Comparison of ENCODE assay signal across 13 cellular contexts in the genomic region with DNA sequence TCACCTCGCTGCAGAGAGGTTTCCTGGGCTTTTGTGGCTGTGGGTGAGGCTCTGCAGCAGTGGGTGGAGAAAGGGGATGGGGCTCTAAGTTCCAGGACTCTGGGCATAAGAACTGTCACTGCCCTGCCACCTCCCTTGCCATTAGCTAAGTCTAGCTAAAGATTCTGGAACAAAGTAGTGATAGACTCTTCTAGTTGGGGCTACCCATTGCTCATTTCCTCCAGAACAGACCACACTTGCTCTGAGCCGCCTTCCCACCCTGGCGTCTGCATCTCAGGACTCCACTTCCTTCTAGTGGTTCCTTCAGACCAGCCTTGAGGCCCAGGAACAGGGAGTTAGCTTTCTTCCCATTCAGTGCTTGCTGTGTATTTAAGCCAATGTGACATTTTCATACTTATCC. TPM values are rescaled to one million over a fixed set of nuclear protein-coding genes. Genes with fewer than 3 reads are reported as not detected.
A peak's percentile ranks its signal among the peaks of the same experiment; 100 is the strongest.
DNase-seq lines count a peak whose midpoint lies in the region; ATAC-seq, FAIRE-seq and TF ChIP-seq lines count a peak whose summit lies in the region.
"Had no signal": no experiment of that assay in that cellular context is flagged by ENCODE, and none has a peak within 500 bp of the region (broad histone marks: within the 10 kb centered on the region; RNA-seq: fewer than 3 reads in every experiment).

No MANE protein-coding gene starts in this region.

- TF ChIP-seq RAD21 in GM12878 (IDR thresholded peaks at IDR 0.05; ENCODE audit: insufficient read depth, low read depth, low read length), result no peak

- H3K79me2 ChIP-seq in GM12878 (ENCODE audit: control insufficient read depth, insufficient read depth, low read length), result peaks cover 76% of the 10 kb centered on the region

- H4K20me1 ChIP-seq in GM12878 (ENCODE audit: control insufficient read depth, insufficient read depth), result no peaks in the 10 kb centered on the region

- 23% methylated on average over 3 of the region's 3 CpGs for WGBS in GM12878 (ENCODE audit: insufficient coverage, insufficient replicate concordance, low lambda C conversion rate, missing lambda C conversion rate)
- 86 to 93% methylated on average over 3 of the region's 3 CpGs for WGBS in aorta, 2 donors

- SMC1A ChIA-PET in GM12878 (lab: Charles Lee; ENCODE audit: uncharacterized antibody, unreplicated experiment), result interaction anchor here (0.7 to 3.3 kb wide), 5 partner anchors 16 to 51 kb away, joined by 3 to 14 read pairs (median 7); no protein-coding TSS in a partner anchor

- peaks cover 2% of the 10 kb centered on the region for H3K36me3 Mint-ChIP-seq in memory B cell
- peaks cover 51% of the 10 kb centered on the region for H3K36me3 Mint-ChIP-seq in activated T-cell treated with anti-CD3 and anti-CD28 coated beads, Interleukin-2, amount 50 U/mL, for 24 hours (ENCODE audit: low read depth)

- intact Hi-C loops in Right ventricle myocardium inferior (cut with DNase I), result no loop called here
- intact Hi-C loops in GM12878 (cut with micrococcal nuclease; ENCODE audit: unreplicated experiment), result no loop called here
- intact Hi-C loops in aorta (cut with DNase I), result no loop called here

- peak overlapping the region; percentile 63 for H3K4me2 ChIP-seq in GM12878 (ENCODE audit: control insufficient read depth, insufficient read depth)

- H3K9me3 ChIP-seq in cardiac muscle cell (ENCODE audit: low read depth) (no peaks in the 10 kb centered on the region), GM12878 (replicated peaks; ENCODE audit: control insufficient read depth, insufficient read depth, low read length) (no peaks in the 10 kb centered on the region), aorta (ENCODE audit: control insufficient read depth, low read length) (no peaks in the 10 kb centered on the region)

- POLR2A ChIA-PET in GM12878 (lab: Charles Lee), result interaction anchor here (0.6 to 2.1 kb wide), 7 partner anchors 8 to 396 kb away, joined by 3 to 10 read pairs (median 4); a partner anchor contains a TSS

- no peaks in the 10 kb centered on the region for H3K9me3 Mint-ChIP-seq in memory B cell
- H3K9me3 Mint-ChIP-seq in activated T-cell treated with anti-CD3 and anti-CD28 coated beads, Interleukin-2, amount 50 U/mL, for 24 hours, result no peaks in the 10 kb centered on the region

- peak overlapping the region; percentile 78 for H3K27ac Mint-ChIP-seq in memory B cell
- no peak overlapping the region for H3K27ac Mint-ChIP-seq in activated T-cell treated with anti-CD3 and anti-CD28 coated beads, Interleukin-2, amount 50 U/mL, for 24 hours

- DNase-seq in cardiac muscle cell (ENCODE audit: low read depth in 1 of 2, low spot score in 1 of 2), result no peak
- no peak for DNase-seq in Right ventricle myocardium inferior (ENCODE audit: missing footprints)
- no peak for DNase-seq in GM12878 (ENCODE audit: low read depth, low spot score)
- DNase-seq in memory B cell (ENCODE audit: low spot score in 2 of 2), result no peak
- DNase-seq in aorta, result peak in 1 of 2 donors; percentile 71
- DNase-seq in HT-29 (ENCODE audit: low spot score), result no peak
- DNase-seq in activated T-cell treated with anti-CD3 and anti-CD28 coated beads, Interleukin-2, amount 50 U/mL, for 24 hours, result no peak
- DNase-seq: activated T-cell treated with anti-CD3 and anti-CD28 coated beads for 4 hours, GOT3, NCI-H1436 treated with DMSO at 0.1 percent for 48 hours, NCI-H524 had no signal

- H3K27ac ChIP-seq in cardiac muscle cell, result peak overlapping the region; percentile 10
- no peak overlapping the region for H3K27ac ChIP-seq in GM12878 (ENCODE audit: control insufficient read depth, insufficient read depth)
- H3K27ac ChIP-seq in aorta (ENCODE audit: low read depth in 1 of 2, low read length in 2 of 2), result no peak overlapping the region
- H3K27ac ChIP-seq: VCaP had no signal

- CTCF ChIA-PET in GM12878 (lab: Yijun Ruan, JAX), result interaction anchor here (1.2 to 1.9 kb wide), 3 partner anchors 9 to 51 kb away, joined by 3 to 14 read pairs (median 3); no protein-coding TSS in a partner anchor

- H3K27me3 ChIP-seq in cardiac muscle cell (no peaks in the 10 kb centered on the region), GM12878 (replicated peaks in 1 of 2; ENCODE audit: control insufficient read depth in 2 of 2, insufficient read depth in 2 of 2, low read length in 1 of 2) (no peaks in the 10 kb centered on the region), aorta (ENCODE audit: control insufficient read depth in 1 of 2, insufficient read depth in 2 of 2, low read length in 1 of 2) (no peaks in the 10 kb centered on the region)

- H2AFZ ChIP-seq in GM12878 (ENCODE audit: control insufficient read depth, low read depth, low read length), result no peak overlapping the region

- no peak for FAIRE-seq in GM12878 (lab: Jason Lieb, UNC)

- H3K9ac ChIP-seq in GM12878 (ENCODE audit: control insufficient read depth, insufficient read depth, low read length), result no peak overlapping the region

- H3K4me1 Mint-ChIP-seq in memory B cell, result peaks cover 60% of the 10 kb centered on the region
- H3K4me1 Mint-ChIP-seq in activated T-cell treated with anti-CD3 and anti-CD28 coated beads, Interleukin-2, amount 50 U/mL, for 24 hours (ENCODE audit: low read depth), result peaks cover 51% of the 10 kb centered on the region

- ATAC-seq in Right ventricle myocardium inferior, result no peak
- peak; percentile 21 for ATAC-seq in GM12878
- no peak for ATAC-seq in memory B cell (ENCODE audit: low read depth)
- peak; percentile 40 for ATAC-seq in aorta (ENCODE audit: low FRiP score)
- ATAC-seq in GM21367 (IDR thresholded peaks at IDR 0.05; ENCODE audit: unreplicated experiment), result no peak

- no peaks in the 10 kb centered on the region for H3K27me3 Mint-ChIP-seq in memory B cell
- H3K27me3 Mint-ChIP-seq in activated T-cell treated with anti-CD3 and anti-CD28 coated beads, Interleukin-2, amount 50 U/mL, for 24 hours, result no peaks in the 10 kb centered on the region

- no TSS peak for BruUV-seq in GM12878 (replicated peaks; lab: Mats Ljungman, UMichigan)

- in situ Hi-C loops in GM12878 (cut with MboI), result no loop called here

- H3K4me3 Mint-ChIP-seq in memory B cell, result peak overlapping the region; percentile 21
- H3K4me3 Mint-ChIP-seq in activated T-cell treated with anti-CD3 and anti-CD28 coated beads, Interleukin-2, amount 50 U/mL, for 24 hours, result no peak overlapping the region

- TF ChIP-seq EP300 in GM12878 (IDR thresholded peaks at IDR 0.05; ENCODE audit: borderline replicate concordance in 1 of 2, control insufficient read depth in 1 of 2, low read depth in 2 of 2, low read length in 2 of 2), result no peak

- no peak for TF ChIP-seq CTCF in cardiac muscle cell (IDR thresholded peaks at IDR 0.05; ENCODE audit: low read depth, low read length)
- TF ChIP-seq CTCF in GM12878 (IDR thresholded peaks at IDR 0.05 in 2 of 3, conservative IDR thresholded peaks at IDR 0.05 in 1 of 3; ENCODE audit: control insufficient read depth in 2 of 3, extremely low read depth in 1 of 3, insufficient read depth in 1 of 3, low read depth in 3 of 3, low read length in 3 of 3), result no peak

- TF ChIP-seq POLR2A in GM12878 (IDR thresholded peaks at IDR 0.05; ENCODE audit: low read depth, low read length), result no peak

- peaks cover 5% of the 10 kb centered on the region for H3K36me3 ChIP-seq in cardiac muscle cell
- peaks cover 0 to 11% of the 10 kb centered on the region in 2 experiments; a peak in 1 of 4 replicates for H3K36me3 ChIP-seq in GM12878 (ENCODE audit: control insufficient read depth in 2 of 2, insufficient read depth in 2 of 2, low read length in 1 of 2)
- H3K36me3 ChIP-seq in aorta (ENCODE audit: control insufficient read depth in 1 of 2, insufficient read depth in 2 of 2, low read length in 1 of 2), result no peaks in the 10 kb centered on the region

- RAD21 ChIA-PET in GM12878 (lab: Charles Lee; ENCODE audit: unreplicated experiment), result interaction anchor here (0.9 to 5.1 kb wide), 5 partner anchors 7 to 61 kb away, joined by 3 to 34 read pairs (median 8); a partner anchor contains a TSS

- H3K4me1 ChIP-seq in cardiac muscle cell (ENCODE audit: low read depth), result peaks cover 39% of the 10 kb centered on the region
- peaks cover 57% of the 10 kb centered on the region for H3K4me1 ChIP-seq in GM12878 (ENCODE audit: control insufficient read depth, insufficient read depth, low read length)
- no peaks in the 10 kb centered on the region for H3K4me1 ChIP-seq in aorta (ENCODE audit: control insufficient read depth in 1 of 2, insufficient read depth in 2 of 2, low read length in 2 of 2)

- H3K4me3 ChIP-seq in cardiac muscle cell (no peak overlapping the region), GM12878 (no peak overlapping the region), aorta (ENCODE audit: low read length in 2 of 2) (no peak overlapping the region)

TF ChIP-seq in GM12878, 131 proteins besides CTCF, POLR2A, EP300 and RAD21 (continues in another document):
- TF ChIP-seq RBBP5 (conservative IDR thresholded peaks at IDR 0.05) (no peak), HDAC2 (IDR thresholded peaks at IDR 0.05) (no peak), IKZF1 (conservative IDR thresholded peaks at IDR 0.05) (no peak)

RNA-seq across cellular contexts. Expression of a gene that starts 7.5 kb away (rescaled TPM):
- 59.9 and 60.6 TPM in 2 replicates for total RNA-seq in cardiac muscle cell
- 23.9 and 28.0 TPM in 2 replicates for polyA plus RNA-seq in cardiac muscle cell
- 42.8 TPM for total RNA-seq in Right ventricle myocardium inferior
- 25.6 and 27.1 TPM in 2 replicates for total RNA-seq in GM12878 (2013; cell fraction: nucleolus; rRNA removed)
- 10.0 and 10.5 TPM in 2 replicates for total RNA-seq in GM12878 (2014; rRNA removed)
- 10.5 and 10.6 TPM in 2 replicates for total RNA-seq in GM12878 (2014; rRNA removed; fragmentation: Illumina TruSeq; extraction: Trizol)
- total RNA-seq in GM12878 (2021), result 26.4 and 27.4 TPM in 2 replicates
- 5.0 TPM for polyA plus RNA-seq in GM12878 (2011; ENCODE audit: low read depth)
- 27.4 and 29.8 TPM in 2 replicates for polyA plus RNA-seq in GM12878 (2011; rRNA removed)
- polyA plus RNA-seq in GM12878 (2011; cell fraction: cytosol; rRNA removed), result 23.1 and 28.4 TPM in 2 replicates
- polyA plus RNA-seq in GM12878 (2011; cell fraction: nucleus; rRNA removed), result 12.5 and 13.9 TPM in 2 replicates
- 7.2 and 8.3 TPM in 2 replicates for polyA plus RNA-seq in GM12878 (2012)
- polyA plus RNA-seq in GM12878 (2014; fragmentation: Illumina TruSeq; extraction: Trizol), result 11.9 and 13.5 TPM in 2 replicates
- polyA plus RNA-seq in GM12878 (2014; fragmentation: Nextera tagmentation; extraction: Ambion mirVana), result 1 to 10 TPM in 1 of 2 experiments, under 1 TPM in 1; 0.97 to 1.6 TPM
- polyA plus RNA-seq in GM12878 (2014; rRNA removed), result 10.1 and 10.7 TPM in 2 replicates
- 1 to 10 TPM; 6.9 to 7.2 TPM for polyA plus RNA-seq in GM12878 (2016; fragmentation: Nextera tagmentation; extraction: Ambion mirVana)
- polyA minus RNA-seq in GM12878 (2011; rRNA and poly(A)+ RNA removed), result 35.0 and 43.4 TPM in 2 replicates
- 12.4 and 18.5 TPM in 2 replicates for polyA minus RNA-seq in GM12878 (2011; cell fraction: cytosol; rRNA and poly(A)+ RNA removed)
- 10.0 and 16.7 TPM in 2 replicates for polyA minus RNA-seq in GM12878 (2011; cell fraction: nucleus; rRNA and poly(A)+ RNA removed)
- total RNA-seq in aorta, result 10 to 100 TPM; 29.1 to 65.0 TPM
- polyA plus RNA-seq in aorta, result 1 to 10 TPM; 1.5 to 2.4 TPM
- 0.03 TPM in 2 replicates for total RNA-seq in HT-29 (2014; rRNA removed; shearing (Covaris generic))

Comparison
In these comparisons a context has a peak if more than half of its experiments do, and no peak if none do; other contexts are left out.
1. ATAC-seq: peak in GM12878 (single experiment) and aorta (single experiment); none in Right ventricle myocardium inferior (single experiment), memory B cell (single experiment) and GM21367 (single experiment).
2. RNA of a gene that starts 7.5 kb away (total RNA-seq): 29.1 to 65.0 TPM in aorta, 59.9 to 60.6 TPM in cardiac muscle cell, 42.8 TPM in Right ventricle myocardium inferior (single experiment) and 10.0 to 27.4 TPM in GM12878; 0.03 TPM in HT-29; every median in the first group is over 10 times any median in the second.